ENCODE assay signal across 3 cellular contexts in the genomic region with DNA sequence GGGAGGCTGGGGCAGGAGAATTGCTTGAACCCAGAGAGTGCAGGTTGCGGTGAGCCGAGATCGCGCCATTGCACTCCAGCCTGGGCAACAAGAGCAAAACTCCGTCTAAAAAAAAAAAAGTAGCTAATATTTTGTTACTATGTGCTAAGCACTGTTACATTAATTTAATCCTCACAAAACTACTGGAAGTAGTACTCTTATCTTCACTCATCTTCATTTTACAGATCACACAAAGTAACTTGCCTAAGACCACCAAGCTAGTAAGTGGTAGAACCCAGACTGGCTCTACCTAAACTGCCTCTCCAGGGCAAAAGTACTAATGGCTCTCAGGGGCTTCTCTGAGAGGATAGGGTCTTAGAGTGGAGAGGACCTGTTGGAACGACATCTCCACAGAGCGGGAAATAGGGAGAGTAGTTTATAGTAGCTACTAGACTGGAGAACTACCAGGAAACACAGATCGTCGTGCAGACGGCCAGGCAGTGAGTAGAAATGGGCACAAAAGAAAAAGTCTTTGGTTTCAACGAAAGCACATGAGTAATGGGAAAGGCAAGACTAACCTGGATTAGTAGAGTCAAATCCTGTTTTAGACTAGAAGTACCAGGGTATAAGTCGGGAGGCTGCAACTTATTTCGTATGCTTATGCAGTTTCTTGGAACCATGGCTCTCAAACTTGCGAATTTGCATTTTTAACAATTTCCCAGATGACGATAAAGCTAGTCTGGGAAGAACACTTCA.
TF ChIP-seq lines count a peak whose summit lies in the region.

No MANE protein-coding gene starts in this region.

TF ChIP-seq in A549, 52 proteins besides CTCF, POLR2A, EP300 and RAD21:
- no peak for TF ChIP-seq JUN (IDR thresholded peaks at IDR 0.05)
- no peak for TF ChIP-seq CBX2 (IDR thresholded peaks at IDR 0.05; ENCODE audit: borderline replicate concordance, low read depth)
- TF ChIP-seq EHMT2 (IDR thresholded peaks at IDR 0.05; ENCODE audit: low read depth) = no peak
- TF ChIP-seq MYC (IDR thresholded peaks at IDR 0.05; ENCODE audit: borderline replicate concordance, low read length) = no peak
- TF ChIP-seq CBX8 (IDR thresholded peaks at IDR 0.05) = no peak
- TF ChIP-seq, protein P1, sequence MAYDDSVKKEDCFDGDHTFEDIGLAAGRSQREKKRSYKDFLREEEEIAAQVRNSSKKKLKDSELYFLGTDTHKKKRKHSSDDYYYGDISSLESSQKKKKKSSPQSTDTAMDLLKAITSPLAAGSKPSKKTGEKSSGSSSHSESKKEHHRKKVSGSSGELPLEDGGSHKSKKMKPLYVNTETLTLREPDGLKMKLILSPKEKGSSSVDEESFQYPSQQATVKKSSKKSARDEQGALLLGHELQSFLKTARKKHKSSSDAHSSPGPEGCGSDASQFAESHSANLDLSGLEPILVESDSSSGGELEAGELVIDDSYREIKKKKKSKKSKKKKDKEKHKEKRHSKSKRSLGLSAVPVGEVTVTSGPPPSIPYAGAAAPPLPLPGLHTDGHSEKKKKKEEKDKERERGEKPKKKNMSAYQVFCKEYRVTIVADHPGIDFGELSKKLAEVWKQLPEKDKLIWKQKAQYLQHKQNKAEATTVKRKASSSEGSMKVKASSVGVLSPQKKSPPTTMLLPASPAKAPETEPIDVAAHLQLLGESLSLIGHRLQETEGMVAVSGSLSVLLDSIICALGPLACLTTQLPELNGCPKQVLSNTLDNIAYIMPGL (CRISPR knock-in tag; IDR thresholded peaks at IDR 0.05; ENCODE audit: borderline replicate concordance) = no peak
- TF ChIP-seq USF2 (IDR thresholded peaks at IDR 0.05) = no peak
- no peak for TF ChIP-seq HEYL (CRISPR knock-in tag; IDR thresholded peaks at IDR 0.05)
- no peak for TF ChIP-seq HOXB13 (CRISPR knock-in tag; IDR thresholded peaks at IDR 0.05; ENCODE audit: low read depth)
- TF ChIP-seq CHD2 (IDR thresholded peaks at IDR 0.05; ENCODE audit: low read length, partially characterized antibody) = no peak
- TF ChIP-seq SREBF2 (IDR thresholded peaks at IDR 0.05) = no peak
- TF ChIP-seq MAZ (IDR thresholded peaks at IDR 0.05; ENCODE audit: borderline replicate concordance, low read depth, low read length) = no peak
- TF ChIP-seq HDAC2 (IDR thresholded peaks at IDR 0.05) = no peak
- TF ChIP-seq CEBPB (IDR thresholded peaks at IDR 0.05) = no peak
- TF ChIP-seq, protein P2, sequence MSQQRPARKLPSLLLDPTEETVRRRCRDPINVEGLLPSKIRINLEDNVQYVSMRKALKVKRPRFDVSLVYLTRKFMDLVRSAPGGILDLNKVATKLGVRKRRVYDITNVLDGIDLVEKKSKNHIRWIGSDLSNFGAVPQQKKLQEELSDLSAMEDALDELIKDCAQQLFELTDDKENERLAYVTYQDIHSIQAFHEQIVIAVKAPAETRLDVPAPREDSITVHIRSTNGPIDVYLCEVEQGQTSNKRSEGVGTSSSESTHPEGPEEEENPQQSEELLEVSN (IDR thresholded peaks at IDR 0.05; ENCODE audit: borderline replicate concordance, low read depth) = no peak

TF ChIP-seq in HCT116, 20 proteins besides CTCF, POLR2A, EP300 and RAD21:
- TF ChIP-seq EGR1 (IDR thresholded peaks at IDR 0.05; ENCODE audit: low read depth) (no peak), EZH2phosphoT487 (IDR thresholded peaks at IDR 0.05; ENCODE audit: borderline replicate concordance) (no peak), MAX (IDR thresholded peaks at IDR 0.05) (no peak), POLR2AphosphoS5 (IDR thresholded peaks at IDR 0.05; ENCODE audit: low read depth, low read length) (no peak), SRF (IDR thresholded peaks at IDR 0.05; ENCODE audit: low read depth) (no peak), CBX3 (IDR thresholded peaks at IDR 0.05; ENCODE audit: low read depth) (no peak), ZNF274 (IDR thresholded peaks at IDR 0.05; ENCODE audit: low read depth, low read length) (no peak), SP1 (IDR thresholded peaks at IDR 0.05; ENCODE audit: low read depth) (no peak), YY1 (IDR thresholded peaks at IDR 0.05; ENCODE audit: extremely low read depth, insufficient replicate concordance, low read depth, low read length) (no peak), TCF7L2 (IDR thresholded peaks at IDR 0.05; ENCODE audit: borderline replicate concordance, extremely low read depth, insufficient read depth, insufficient read length) (no peak), ELF1 (IDR thresholded peaks at IDR 0.05; ENCODE audit: borderline replicate concordance, low read depth) (no peak), CEBPB (IDR thresholded peaks at IDR 0.05; ENCODE audit: low read depth) (no peak), JUND (IDR thresholded peaks at IDR 0.05) (no peak), FOSL1 (IDR thresholded peaks at IDR 0.05; ENCODE audit: low read depth) (no peak), SIN3A (IDR thresholded peaks at IDR 0.05; ENCODE audit: low read depth) (no peak), REST (IDR thresholded peaks at IDR 0.05; ENCODE audit: low read depth) (no peak)
- TF ChIP-seq, protein P3, sequence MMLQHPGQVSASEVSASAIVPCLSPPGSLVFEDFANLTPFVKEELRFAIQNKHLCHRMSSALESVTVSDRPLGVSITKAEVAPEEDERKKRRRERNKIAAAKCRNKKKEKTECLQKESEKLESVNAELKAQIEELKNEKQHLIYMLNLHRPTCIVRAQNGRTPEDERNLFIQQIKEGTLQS (IDR thresholded peaks at IDR 0.05) = no peak

TF ChIP-seq in K562, 482 proteins besides CTCF, POLR2A, EP300 and RAD21:
- TF ChIP-seq SIN3A (IDR thresholded peaks at IDR 0.05; ENCODE audit: borderline replicate concordance in 2 of 2, control insufficient read depth in 1 of 2, low read depth in 2 of 2, low read length in 2 of 2) (peak in 1 of 2 experiments; percentile 29; a peak in 1 of 4 replicates), ZNF431 (CRISPR knock-in tag; IDR thresholded peaks at IDR 0.05) (0 out of 2 replicates have a peak, but pooled peaks have one; percentile 17), ZNF76 (CRISPR knock-in tag; IDR thresholded peaks at IDR 0.05; ENCODE audit: borderline replicate concordance) (no peak), MYC (IDR thresholded peaks at IDR 0.05; ENCODE audit: low read depth, low read length) (no peak), MYC (CRISPR knock-in tag; IDR thresholded peaks at IDR 0.05; ENCODE audit: borderline replicate concordance, low read depth) (no peak), EHMT2 (IDR thresholded peaks at IDR 0.05) (no peak), NFRKB (IDR thresholded peaks at IDR 0.05; ENCODE audit: low read depth) (0 out of 2 replicates have a peak, but pooled peaks have one; percentile 5), NR4A1 (CRISPR knock-in tag; IDR thresholded peaks at IDR 0.05) (no peak), NR4A1 (tag; IDR thresholded peaks at IDR 0.05) (0 out of 2 replicates have a peak, but pooled peaks have one; percentile 10)
- TF ChIP-seq, protein P4, sequence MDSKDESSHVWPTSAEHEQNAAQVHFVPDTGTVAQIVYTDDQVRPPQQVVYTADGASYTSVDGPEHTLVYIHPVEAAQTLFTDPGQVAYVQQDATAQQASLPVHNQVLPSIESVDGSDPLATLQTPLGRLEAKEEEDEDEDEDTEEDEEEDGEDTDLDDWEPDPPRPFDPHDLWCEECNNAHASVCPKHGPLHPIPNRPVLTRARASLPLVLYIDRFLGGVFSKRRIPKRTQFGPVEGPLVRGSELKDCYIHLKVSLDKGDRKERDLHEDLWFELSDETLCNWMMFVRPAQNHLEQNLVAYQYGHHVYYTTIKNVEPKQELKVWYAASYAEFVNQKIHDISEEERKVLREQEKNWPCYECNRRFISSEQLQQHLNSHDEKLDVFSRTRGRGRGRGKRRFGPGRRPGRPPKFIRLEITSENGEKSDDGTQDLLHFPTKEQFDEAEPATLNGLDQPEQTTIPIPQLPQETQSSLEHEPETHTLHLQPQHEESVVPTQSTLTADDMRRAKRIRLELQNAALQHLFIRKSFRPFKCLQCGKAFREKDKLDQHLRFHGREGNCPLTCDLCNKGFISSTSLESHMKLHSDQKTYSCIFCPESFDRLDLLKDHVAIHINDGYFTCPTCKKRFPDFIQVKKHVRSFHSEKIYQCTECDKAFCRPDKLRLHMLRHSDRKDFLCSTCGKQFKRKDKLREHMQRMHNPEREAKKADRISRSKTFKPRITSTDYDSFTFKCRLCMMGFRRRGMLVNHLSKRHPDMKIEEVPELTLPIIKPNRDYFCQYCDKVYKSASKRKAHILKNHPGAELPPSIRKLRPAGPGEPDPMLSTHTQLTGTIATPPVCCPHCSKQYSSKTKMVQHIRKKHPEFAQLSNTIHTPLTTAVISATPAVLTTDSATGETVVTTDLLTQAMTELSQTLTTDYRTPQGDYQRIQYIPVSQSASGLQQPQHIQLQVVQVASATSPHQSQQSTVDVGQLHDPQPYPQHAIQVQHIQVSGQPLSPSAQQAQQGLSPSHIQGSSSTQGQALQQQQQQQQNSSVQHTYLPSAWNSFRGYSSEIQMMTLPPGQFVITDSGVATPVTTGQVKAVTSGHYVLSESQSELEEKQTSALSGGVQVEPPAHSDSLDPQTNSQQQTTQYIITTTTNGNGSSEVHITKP (IDR thresholded peaks at IDR 0.05; ENCODE audit: partially characterized antibody) = peak; percentile 66
- TF ChIP-seq, protein P5, sequence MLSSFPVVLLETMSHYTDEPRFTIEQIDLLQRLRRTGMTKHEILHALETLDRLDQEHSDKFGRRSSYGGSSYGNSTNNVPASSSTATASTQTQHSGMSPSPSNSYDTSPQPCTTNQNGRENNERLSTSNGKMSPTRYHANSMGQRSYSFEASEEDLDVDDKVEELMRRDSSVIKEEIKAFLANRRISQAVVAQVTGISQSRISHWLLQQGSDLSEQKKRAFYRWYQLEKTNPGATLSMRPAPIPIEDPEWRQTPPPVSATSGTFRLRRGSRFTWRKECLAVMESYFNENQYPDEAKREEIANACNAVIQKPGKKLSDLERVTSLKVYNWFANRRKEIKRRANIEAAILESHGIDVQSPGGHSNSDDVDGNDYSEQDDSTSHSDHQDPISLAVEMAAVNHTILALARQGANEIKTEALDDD (IDR thresholded peaks at IDR 0.05) = peak; percentile 57; the same call in 1 of the 2 replicates
